In the genomic region with DNA sequence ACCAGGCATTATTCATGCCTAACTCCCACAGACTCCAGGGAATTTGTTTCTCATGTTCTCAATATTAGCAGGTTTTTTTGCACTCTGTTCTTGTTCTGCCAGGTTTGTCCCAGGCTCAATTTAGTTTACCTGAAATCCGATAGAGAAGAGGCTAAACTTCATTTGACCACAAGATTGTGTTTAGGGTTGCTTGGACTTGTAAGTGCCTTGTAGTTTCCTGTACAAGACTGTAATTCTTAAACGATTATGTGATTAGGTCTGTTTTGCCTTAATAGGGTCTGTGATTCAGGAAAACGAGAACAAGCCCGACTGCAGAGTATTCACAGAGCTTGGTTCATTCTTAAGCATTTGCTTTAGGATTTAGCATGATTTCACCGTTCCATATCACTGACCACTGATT, we compare ENCODE assay signal across 11 cellular contexts. TPM values are rescaled to one million over a fixed set of nuclear protein-coding genes. Genes with fewer than 3 reads are reported as not detected.
DNase-seq lines count a peak whose midpoint lies in the region; ATAC-seq and TF ChIP-seq lines count a peak whose summit lies in the region.
"Had no signal": no experiment of that assay in that cellular context is flagged by ENCODE, and none has a peak within 500 bp of the region (broad histone marks: within the 10 kb centered on the region; RNA-seq: fewer than 3 reads in every experiment).

No MANE protein-coding gene starts in this region.

- peaks cover 10% of the 10 kb centered on the region for H3K4me1 Mint-ChIP-seq in Calu3 (ENCODE audit: low read depth, unreplicated experiment)

- H3K9me3 Mint-ChIP-seq in Calu3 (ENCODE audit: low read depth, unreplicated experiment): no peaks in the 10 kb centered on the region
- H3K9me3 Mint-ChIP-seq: activated B cell treated with CpG ODN at 0.5 μM for 24 hours; CD8-positive, alpha-beta memory T cell had no signal

- peaks cover 16% of the 10 kb centered on the region for H3K36me3 Mint-ChIP-seq in Calu3 (ENCODE audit: insufficient read depth, unreplicated experiment)
- H3K36me3 Mint-ChIP-seq: CD8-positive, alpha-beta memory T cell had no signal

- CTCF ChIA-PET in Calu3 (lab: Charles Lee): no interaction called here

- H3K27ac Mint-ChIP-seq in Calu3 (ENCODE audit: unreplicated experiment): no peak overlapping the region
- H3K27ac Mint-ChIP-seq: activated B cell treated with CpG ODN at 0.5 μM for 24 hours had no signal

- no peaks in the 10 kb centered on the region for H3K36me3 ChIP-seq in iPS-18a (ENCODE audit: control insufficient read depth, low read depth, low read length)

- TF ChIP-seq CTCF in Calu3 (IDR thresholded peaks at IDR 0.05; ENCODE audit: unreplicated experiment) (no peak), astrocyte of the cerebellum (IDR thresholded peaks at IDR 0.05; ENCODE audit: low read depth, low read length, missing control alignments) (no peak)

- H3K9me3 ChIP-seq in iPS-18a (ENCODE audit: control insufficient read depth, low read depth, low read length): no peaks in the 10 kb centered on the region

- H3K27ac ChIP-seq in iPS-18a (ENCODE audit: low read length): no peak overlapping the region

- DNase-seq in Calu3 (no peak), astrocyte of the cerebellum (ENCODE audit: low read depth) (no peak), skeletal muscle cell (ENCODE audit: low read depth) (no peak), COLO668 (lab: John Stamatoyannopoulos, UW; ENCODE audit: unreplicated experiment) (no peak)
- no peak for DNase-seq in stimulated activated CD4-positive, alpha-beta T cell treated with anti-CD3 and anti-CD28 coated beads, Interleukin-4, amount 100 ng/mL, for 4 hours
- DNase-seq: activated B cell treated with CpG ODN at 0.5 μM for 24 hours; activated naive CD4-positive, alpha-beta T cell treated with Interleukin-2 at 50 U/mL for 16 hours; CD8-positive, alpha-beta memory T cell had no signal

- H3K27me3 Mint-ChIP-seq in Calu3 (ENCODE audit: unreplicated experiment): no peaks in the 10 kb centered on the region

- H3K4me1 ChIP-seq in iPS-18a (ENCODE audit: control insufficient read depth, low read depth, low read length): peaks cover 16% of the 10 kb centered on the region

- no peak overlapping the region for H3K9ac ChIP-seq in iPS-18a (ENCODE audit: low read length)

- intact Hi-C loops in Calu3 (cut with micrococcal nuclease; ENCODE audit: unreplicated experiment): loop anchor here (5.0 kb wide), 1 partner anchor 60 kb away; no protein-coding TSS in a partner anchor

- H3K4me3 ChIP-seq in astrocyte of the cerebellum (ENCODE audit: low read depth, low read length) (peak overlapping the region; percentile 72), iPS-18a (ENCODE audit: low read length) (peak overlapping the region; percentile 75), skeletal muscle cell (ENCODE audit: low read depth, low read length) (peak overlapping the region; percentile 67)

- ATAC-seq in HG03108 (IDR thresholded peaks at IDR 0.05; ENCODE audit: unreplicated experiment) (no peak), GM18870 (IDR thresholded peaks at IDR 0.05; ENCODE audit: unreplicated experiment) (no peak)

- in situ Hi-C loops in astrocyte of the cerebellum (cut with HindIII; ENCODE audit: low sequenced_read_pairs): loop anchor here (10.0 kb wide), 1 partner anchor 177 kb away; no protein-coding TSS in a partner anchor

- H3K27me3 ChIP-seq in iPS-18a (ENCODE audit: control insufficient read depth, insufficient read depth, low read length): peaks cover 30% of the 10 kb centered on the region

- H3K4me3 Mint-ChIP-seq in Calu3 (ENCODE audit: low read depth, unreplicated experiment): peak overlapping the region; percentile 74
- H3K4me3 Mint-ChIP-seq: activated B cell treated with CpG ODN at 0.5 μM for 24 hours had no signal

- BruUV-seq in Calu3 (replicated peaks; lab: Mats Ljungman, UMichigan): no TSS peak

RNA-seq across cellular contexts. Expression of a gene that starts 1.8 kb away (rescaled TPM):
- 13.9 and 14.5 TPM in 2 replicates for total RNA-seq in Calu3 (2022)
- total RNA-seq: activated B cell treated with CpG ODN at 0.5 μM for 24 hours had no signal
